ENCODE assay signal across 19 cellular contexts in genomic region chr4:101475246-101475645, GRCh38.
"Had no signal": no experiment of that assay in that cellular context is flagged by ENCODE, and none has a peak within 500 bp of the region (broad histone marks: within the 10 kb centered on the region; RNA-seq: fewer than 3 reads in every experiment).

No MANE protein-coding gene starts in this region.

- H3K27me3 ChIP-seq: adrenal gland, esophagus muscularis mucosa, left lung, thyroid gland had no signal

- H3K27ac ChIP-seq: adrenal gland, coronary artery, esophagus muscularis mucosa, left lung, thyroid gland had no signal

- H3K36me3 ChIP-seq: adrenal gland, esophagus muscularis mucosa, left lung, thyroid gland had no signal

- ATAC-seq: activated CD8-positive, alpha-beta T cell treated with anti-CD3 and anti-CD28 coated beads for 36 hours; activated T-cell treated with anti-CD3 and anti-CD28 coated beads, Interleukin-2, amount 50 U/mL, for 4 hours; left lung; stimulated activated naive B cell treated with anti-CD40 and anti-IgM and Interleukin-4, amounts not matched to agents 10 μg/mL and 1 μg/mL and 100 μg/mL, for 72 hours had no signal

- FAIRE-seq: kidney, TTC549 had no signal

- DNase-seq: activated B cell treated with CpG ODN at 0.5 μM for 24 hours; activated CD4-positive, alpha-beta T cell treated with anti-CD3 and anti-CD28 coated beads for 48 hours; activated CD8-positive, alpha-beta T cell treated with anti-CD3 and anti-CD28 coated beads for 36 hours; activated effector memory CD4-positive, alpha-beta T cell treated with Interleukin-2 at 50 U/mL for 16 hours; activated T-cell treated with anti-CD3 and anti-CD28 coated beads, Interleukin-2, amount 50 U/mL, for 4 hours; adrenal gland; caudate nucleus; effector CD4-positive, alpha-beta T cell; hippocampal formation; kidney; left lung; mammary epithelial cell; stimulated activated CD4-positive, alpha-beta T cell treated with anti-CD3 and anti-CD28 coated beads, Interleukin-15, amount 100 ng/mL, for 24 hours; stimulated activated CD4-positive, alpha-beta T cell treated with anti-CD3 and anti-CD28 coated beads, Interleukin-4, amount 100 ng/mL, for 1 hour; stimulated activated naive B cell treated with anti-CD40 and anti-IgM and Interleukin-4, amounts not matched to agents 10 μg/mL and 1 μg/mL and 100 μg/mL, for 72 hours; thyroid gland had no signal

- H3K4me3 ChIP-seq: adrenal gland, coronary artery, esophagus muscularis mucosa, left lung, thyroid gland had no signal

- H3K9me3 ChIP-seq: adrenal gland, esophagus muscularis mucosa, thyroid gland had no signal

- H3K4me1 ChIP-seq: adrenal gland, esophagus muscularis mucosa, left lung, thyroid gland had no signal
